Comparison of ENCODE assay signal across 15 cellular contexts in the genomic region with DNA sequence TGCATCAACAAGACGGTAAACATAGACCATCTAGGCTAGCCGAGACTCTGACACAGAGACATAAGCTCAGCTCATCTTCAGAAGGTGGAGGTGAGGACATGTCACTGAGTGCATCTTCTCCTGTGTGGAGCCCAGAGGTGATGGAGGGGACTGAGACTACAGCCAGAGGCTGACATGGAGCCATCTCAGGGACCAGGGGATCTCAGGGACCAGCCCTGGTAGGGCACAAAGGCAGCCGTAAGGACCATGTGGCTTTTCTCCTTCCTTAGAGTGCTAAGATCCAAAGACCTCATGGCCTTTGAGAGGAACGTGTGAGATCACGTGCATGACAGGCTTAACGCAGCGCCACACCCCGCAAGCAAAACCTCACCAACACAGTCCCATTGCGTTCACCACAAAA.
DNase-seq lines count a peak whose midpoint lies in the region; FAIRE-seq and TF ChIP-seq lines count a peak whose summit lies in the region.
"Had no signal": no experiment of that assay in that cellular context is flagged by ENCODE, and none has a peak within 500 bp of the region (broad histone marks: within the 10 kb centered on the region; RNA-seq: fewer than 3 reads in every experiment).

No MANE protein-coding gene starts in this region.

- peak overlapping the region; percentile 90 for H3K27ac Mint-ChIP-seq in osteocyte (ENCODE audit: unreplicated experiment)
- H3K27ac Mint-ChIP-seq: CD4-positive, alpha-beta memory T cell; H9 had no signal

- TF ChIP-seq CTCF in coronary artery (IDR thresholded peaks at IDR 0.05) (no peak), osteocyte (IDR thresholded peaks at IDR 0.05) (no peak), smooth muscle cell (IDR thresholded peaks at IDR 0.05; ENCODE audit: borderline replicate concordance, insufficient read depth, poor library complexity, severe bottlenecking) (no peak), thyroid gland (IDR thresholded peaks at IDR 0.05) (no peak)

- H3K79me2 ChIP-seq in smooth muscle cell (ENCODE audit: low read depth), result peaks cover 23% of the 10 kb centered on the region

- H3K36me3 ChIP-seq in smooth muscle cell (ENCODE audit: low read depth), result peaks cover 65% of the 10 kb centered on the region
- H3K36me3 ChIP-seq in thyroid gland, result peaks cover 23 to 48% of the 10 kb centered on the region in 2 donors
- H3K36me3 ChIP-seq: BLaER1 had no signal

- H3F3A ChIP-seq in smooth muscle cell (ENCODE audit: low read depth), result peaks cover 85% of the 10 kb centered on the region

- no peak overlapping the region for H3K4me3 Mint-ChIP-seq in osteocyte (ENCODE audit: unreplicated experiment)
- H3K4me3 Mint-ChIP-seq: CD14-positive monocyte; CD4-positive, alpha-beta memory T cell; H9 had no signal

- 96% methylated on average over 9 of the region's 9 CpGs for WGBS in smooth muscle cell (ENCODE audit: low lambda C conversion rate)
- WGBS in thyroid gland, 2 donors, result 95 to 96% methylated on average over 9 of the region's 9 CpGs

- H3K27me3 ChIP-seq in smooth muscle cell (ENCODE audit: low read depth), result no peaks in the 10 kb centered on the region
- no peaks in the 10 kb centered on the region for H3K27me3 ChIP-seq in thyroid gland
- H3K27me3 ChIP-seq: BLaER1 had no signal

- H3K36me3 Mint-ChIP-seq in osteocyte (ENCODE audit: unreplicated experiment), result peaks cover 76% of the 10 kb centered on the region
- H3K36me3 Mint-ChIP-seq: CD14-positive monocyte; CD4-positive, alpha-beta memory T cell had no signal

- no peak overlapping the region for H3K4me3 ChIP-seq in coronary artery
- no peak overlapping the region for H3K4me3 ChIP-seq in smooth muscle cell
- H3K4me3 ChIP-seq in thyroid gland (replicated peaks in 1 of 3), result no peak overlapping the region
- H3K4me3 ChIP-seq: BLaER1 had no signal

- no peak overlapping the region for H3K9ac ChIP-seq in smooth muscle cell (ENCODE audit: low read depth)
- H3K9ac ChIP-seq: BLaER1 had no signal

- DNase-seq in H54 (ENCODE audit: insufficient read length, low spot score) (no peak), coronary artery (ENCODE audit: low spot score) (peak; percentile 33), osteocyte (ENCODE audit: extremely low spot score, unreplicated experiment) (no peak), smooth muscle cell (lab: John Stamatoyannopoulos, UW; ENCODE audit: unreplicated experiment) (no peak), NCI-H2107 treated with DMSO at 0.1 percent for 48 hours (lab: John Stamatoyannopoulos, UW; ENCODE audit: unreplicated experiment) (no peak), thyroid gland (no peak)
- no peak for DNase-seq in central memory CD4-positive, alpha-beta T cell
- DNase-seq: 8988T; CD4-positive, alpha-beta memory T cell; DMS79 treated with DMSO at 0.1 percent for 48 hours; GF-D8; GOT3; H9 had no signal

- peaks cover 4% of the 10 kb centered on the region for H4K20me1 ChIP-seq in smooth muscle cell (ENCODE audit: low read depth)
- H4K20me1 ChIP-seq: BLaER1 had no signal

- H3K4me1 ChIP-seq in smooth muscle cell (ENCODE audit: low read depth), result no peaks in the 10 kb centered on the region
- H3K4me1 ChIP-seq in thyroid gland, result peaks cover 0 to 8% of the 10 kb centered on the region in 2 donors
- H3K4me1 ChIP-seq: BLaER1 had no signal

- H3K27ac ChIP-seq in coronary artery, result peak overlapping the region in 1 of 2 donors; percentile 55
- peak overlapping the region; percentile 43 for H3K27ac ChIP-seq in smooth muscle cell (ENCODE audit: low read depth)
- no peak overlapping the region for H3K27ac ChIP-seq in thyroid gland
- H3K27ac ChIP-seq: BLaER1 had no signal

- H3K9me3 Mint-ChIP-seq in osteocyte (ENCODE audit: unreplicated experiment), result no peaks in the 10 kb centered on the region
- H3K9me3 Mint-ChIP-seq: CD4-positive, alpha-beta memory T cell; H9 had no signal

- H3K9me3 ChIP-seq in smooth muscle cell (replicated peaks; ENCODE audit: low read depth), result no peaks in the 10 kb centered on the region
- no peaks in the 10 kb centered on the region for H3K9me3 ChIP-seq in thyroid gland
- H3K9me3 ChIP-seq: BLaER1 had no signal

- H3K4me2 ChIP-seq in smooth muscle cell, result no peak overlapping the region
- H3K4me2 ChIP-seq: BLaER1 had no signal

- intact Hi-C loops in thyroid gland (cut with DNase I), result no loop called here

- TF ChIP-seq POLR2A in H54 (IDR thresholded peaks at IDR 0.05; ENCODE audit: low read depth, low read length) (no peak), thyroid gland (IDR thresholded peaks at IDR 0.05) (no peak)

- peaks cover 61% of the 10 kb centered on the region for H3K4me1 Mint-ChIP-seq in osteocyte (ENCODE audit: unreplicated experiment)
- H3K4me1 Mint-ChIP-seq: CD14-positive monocyte; CD4-positive, alpha-beta memory T cell had no signal

- H2AFZ ChIP-seq in smooth muscle cell (ENCODE audit: low read depth), result no peak overlapping the region

- FAIRE-seq in H54 (lab: Jason Lieb, UNC), result peak; percentile 15

- no peaks in the 10 kb centered on the region for H3K27me3 Mint-ChIP-seq in osteocyte (ENCODE audit: unreplicated experiment)
